In the genomic region with DNA sequence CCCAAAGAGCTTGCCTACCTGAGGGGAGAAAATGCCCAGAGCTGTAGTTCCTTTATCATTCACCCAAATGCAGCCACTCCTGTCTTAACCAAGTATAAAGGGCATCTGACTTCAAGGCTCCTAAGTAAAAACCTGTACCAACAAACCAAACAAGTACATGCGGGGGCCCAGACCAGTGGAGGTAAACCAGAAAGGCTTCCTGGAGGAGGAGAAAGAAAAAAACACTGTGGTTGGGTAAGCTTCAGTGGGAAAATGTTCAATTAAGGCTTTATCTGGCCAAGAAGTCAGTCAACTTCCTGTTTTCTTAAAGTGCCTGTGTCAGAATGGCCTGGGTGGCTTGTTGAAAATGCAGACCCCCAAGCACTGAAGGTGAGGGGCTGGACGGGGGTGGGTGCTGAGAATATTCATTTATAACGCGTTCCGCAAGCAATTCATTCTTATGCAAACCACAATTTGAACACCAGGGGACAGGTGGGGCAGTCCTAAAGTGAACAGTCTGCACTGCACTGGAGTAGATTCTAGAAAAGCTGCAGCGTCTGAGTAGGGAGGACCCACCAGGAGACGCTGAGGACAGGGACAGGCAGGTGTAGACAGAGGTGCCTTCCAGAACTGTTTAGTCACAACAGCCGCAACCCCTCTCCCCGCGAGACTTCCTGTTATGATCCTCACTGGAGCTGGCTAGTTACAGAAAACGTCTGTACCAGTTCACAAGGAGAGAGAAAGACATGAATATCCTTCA, we compare ENCODE assay signal across 9 cellular contexts.
DNase-seq lines count a peak whose midpoint lies in the region; FAIRE-seq and TF ChIP-seq lines count a peak whose summit lies in the region.
"Had no signal": no experiment of that assay in that cellular context is flagged by ENCODE, and none has a peak within 500 bp of the region (broad histone marks: within the 10 kb centered on the region; RNA-seq: fewer than 3 reads in every experiment).

No MANE protein-coding gene starts in this region.

- no peaks in the 10 kb centered on the region for H3K9me3 Mint-ChIP-seq in endothelial cell (ENCODE audit: unreplicated experiment)

- peak overlapping the region; percentile 45 for H3K9ac ChIP-seq in NT2/D1 (ENCODE audit: insufficient read length, low read depth)
- H3K9ac ChIP-seq in colonic mucosa (ENCODE audit: low read depth in 2 of 2, low read length in 2 of 2): peak overlapping the region in 1 of 2 donors; percentile 76

- FAIRE-seq in GM12892 (lab: Jason Lieb, UNC): no peak

- TF ChIP-seq POLR2A in GM12892 (IDR thresholded peaks at IDR 0.05; ENCODE audit: low read depth, low read length): no peak

- H3K4me1 ChIP-seq in NT2/D1 (ENCODE audit: insufficient read depth, insufficient read length): peaks cover 3% of the 10 kb centered on the region
- H3K4me1 ChIP-seq in colonic mucosa: no peaks in the 10 kb centered on the region
- peaks cover 2% of the 10 kb centered on the region for H3K4me1 ChIP-seq in thymus (ENCODE audit: control insufficient read depth, insufficient read depth, low read length)
- H3K4me1 ChIP-seq in ascending aorta: peaks cover 0 to 2% of the 10 kb centered on the region in 2 donors

- no peaks in the 10 kb centered on the region for H3K36me3 ChIP-seq in NT2/D1 (ENCODE audit: insufficient read depth, insufficient read length, low read length)
- no peaks in the 10 kb centered on the region for H3K36me3 ChIP-seq in colonic mucosa
- no peaks in the 10 kb centered on the region for H3K36me3 ChIP-seq in thymus (ENCODE audit: control insufficient read depth, insufficient read depth)
- no peaks in the 10 kb centered on the region for H3K36me3 ChIP-seq in ascending aorta
- H3K36me3 ChIP-seq: adrenal gland had no signal

- intact Hi-C loops in colonic mucosa (cut with DNase I): no loop called here
- intact Hi-C loops in ascending aorta (cut with DNase I): no loop called here

- H3K9me3 ChIP-seq in NT2/D1 (ENCODE audit: insufficient read depth, low read length) (no peaks in the 10 kb centered on the region), colonic mucosa (no peaks in the 10 kb centered on the region), thymus (ENCODE audit: control insufficient read depth) (no peaks in the 10 kb centered on the region), ascending aorta (no peaks in the 10 kb centered on the region)
- H3K9me3 ChIP-seq: adrenal gland had no signal

- peaks cover 34% of the 10 kb centered on the region for H3K27me3 ChIP-seq in NT2/D1 (ENCODE audit: insufficient read depth, insufficient read length)
- H3K27me3 ChIP-seq in colonic mucosa: peaks cover 2% of the 10 kb centered on the region
- peaks cover 26% of the 10 kb centered on the region for H3K27me3 ChIP-seq in thymus (ENCODE audit: control insufficient read depth, insufficient read depth)
- no peaks in the 10 kb centered on the region for H3K27me3 ChIP-seq in ascending aorta

- peaks cover 8% of the 10 kb centered on the region for H3K27me3 Mint-ChIP-seq in endothelial cell (ENCODE audit: unreplicated experiment)

- H3K27ac ChIP-seq in colonic mucosa (peak overlapping the region; percentile 77), thymus (ENCODE audit: low read depth) (peak overlapping the region; percentile 72), ascending aorta (no peak overlapping the region)
- H3K27ac ChIP-seq: adrenal gland had no signal

- DNase-seq in activated naive CD4-positive, alpha-beta T cell treated with Interleukin-2 at 50 U/mL for 16 hours: peak; percentile 24
- no peak for DNase-seq in activated naive CD4-positive, alpha-beta T cell treated with anti-CD3 and anti-CD28 coated beads, Interleukin-2, amount 50 U/mL, for 16 hours
- DNase-seq in NT2/D1 (ENCODE audit: low read depth, low spot score) (no peak), colonic mucosa (peak; percentile 59), endothelial cell (ENCODE audit: low spot score) (no peak), ascending aorta (ENCODE audit: low spot score in 2 of 2) (no peak), GM12892 (ENCODE audit: insufficient read length) (no peak)
- DNase-seq: adrenal gland had no signal

- TF ChIP-seq CTCF in colonic mucosa (IDR thresholded peaks at IDR 0.05) (peak; percentile 25), endothelial cell (IDR thresholded peaks at IDR 0.05; ENCODE audit: unreplicated experiment) (no peak), ascending aorta (IDR thresholded peaks at IDR 0.05) (no peak)

- no peaks in the 10 kb centered on the region for H3K36me3 Mint-ChIP-seq in endothelial cell (ENCODE audit: low read depth, unreplicated experiment)

- no peak overlapping the region for H3K27ac Mint-ChIP-seq in endothelial cell (ENCODE audit: unreplicated experiment)

- H3K4me3 Mint-ChIP-seq in endothelial cell (ENCODE audit: unreplicated experiment): no peak overlapping the region

- WGBS in thymus: 11% methylated on average over 11 of the region's 11 CpGs

- H3K4me1 Mint-ChIP-seq in endothelial cell (ENCODE audit: unreplicated experiment): peaks cover 18% of the 10 kb centered on the region

- H3K4me3 ChIP-seq in NT2/D1 (ENCODE audit: insufficient read length, low read depth): no peak overlapping the region
- peak overlapping the region; percentile 70 for H3K4me3 ChIP-seq in colonic mucosa
- H3K4me3 ChIP-seq in thymus (ENCODE audit: low read length): no peak overlapping the region
- H3K4me3 ChIP-seq in ascending aorta: no peak overlapping the region
- H3K4me3 ChIP-seq: adrenal gland had no signal

Comparison
In these comparisons a context has a peak if more than half of its experiments do, and no peak if none do; other contexts are left out.
1. DNase-seq: peak in activated naive CD4-positive, alpha-beta T cell treated with Interleukin-2 at 50 U/mL for 16 hours (single experiment) and colonic mucosa (single experiment); none in activated naive CD4-positive, alpha-beta T cell treated with anti-CD3 and anti-CD28 coated beads, Interleukin-2, amount 50 U/mL, for 16 hours (single experiment), NT2/D1 (single experiment), endothelial cell (single experiment), ascending aorta (0 of 2) and GM12892 (single experiment).
2. H3K27ac ChIP-seq: peak in colonic mucosa (single experiment) and thymus (single experiment); none in ascending aorta (0 of 2).